Comparison of ENCODE assay signal across 1 cellular context in the genomic region with DNA sequence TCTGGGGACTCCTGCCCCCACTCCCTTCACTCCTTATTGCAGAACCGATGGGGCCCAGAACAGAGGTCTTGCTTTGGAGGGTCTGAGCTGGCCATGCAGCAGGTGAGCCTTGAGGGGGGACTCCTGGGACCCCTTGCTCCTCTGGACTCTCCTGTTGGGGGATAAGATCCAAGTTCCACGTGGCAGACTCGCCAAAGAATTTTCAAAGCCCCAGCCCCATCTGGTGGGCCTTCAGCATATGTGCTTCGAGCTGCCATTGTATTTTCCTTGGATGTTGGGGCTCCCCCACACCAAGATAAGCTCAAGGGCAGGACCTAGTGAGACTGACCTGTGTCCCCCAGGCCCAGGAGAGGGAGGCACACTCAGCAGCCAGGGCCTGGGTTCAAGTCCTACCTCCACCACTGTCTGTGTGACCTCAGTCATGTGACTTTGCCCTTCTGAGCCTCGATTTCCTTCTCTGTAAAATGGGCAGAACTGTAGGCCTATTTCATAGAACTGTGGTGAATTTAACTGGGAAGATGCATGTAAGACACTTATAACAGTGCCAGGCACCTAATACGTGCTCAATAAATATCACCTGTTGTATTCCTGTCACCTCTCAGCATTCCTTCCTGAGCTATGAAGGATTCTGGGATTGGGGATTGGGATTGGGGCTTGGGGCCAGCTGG.
A peak's percentile ranks its signal among the peaks of the same experiment; 100 is the strongest.
TF ChIP-seq lines count a peak whose summit lies in the region.

No MANE protein-coding gene starts in this region.

TF ChIP-seq in HepG2, 621 proteins besides CTCF, POLR2A, EP300 and RAD21 (continued from another document):
- TF ChIP-seq, protein P1, sequence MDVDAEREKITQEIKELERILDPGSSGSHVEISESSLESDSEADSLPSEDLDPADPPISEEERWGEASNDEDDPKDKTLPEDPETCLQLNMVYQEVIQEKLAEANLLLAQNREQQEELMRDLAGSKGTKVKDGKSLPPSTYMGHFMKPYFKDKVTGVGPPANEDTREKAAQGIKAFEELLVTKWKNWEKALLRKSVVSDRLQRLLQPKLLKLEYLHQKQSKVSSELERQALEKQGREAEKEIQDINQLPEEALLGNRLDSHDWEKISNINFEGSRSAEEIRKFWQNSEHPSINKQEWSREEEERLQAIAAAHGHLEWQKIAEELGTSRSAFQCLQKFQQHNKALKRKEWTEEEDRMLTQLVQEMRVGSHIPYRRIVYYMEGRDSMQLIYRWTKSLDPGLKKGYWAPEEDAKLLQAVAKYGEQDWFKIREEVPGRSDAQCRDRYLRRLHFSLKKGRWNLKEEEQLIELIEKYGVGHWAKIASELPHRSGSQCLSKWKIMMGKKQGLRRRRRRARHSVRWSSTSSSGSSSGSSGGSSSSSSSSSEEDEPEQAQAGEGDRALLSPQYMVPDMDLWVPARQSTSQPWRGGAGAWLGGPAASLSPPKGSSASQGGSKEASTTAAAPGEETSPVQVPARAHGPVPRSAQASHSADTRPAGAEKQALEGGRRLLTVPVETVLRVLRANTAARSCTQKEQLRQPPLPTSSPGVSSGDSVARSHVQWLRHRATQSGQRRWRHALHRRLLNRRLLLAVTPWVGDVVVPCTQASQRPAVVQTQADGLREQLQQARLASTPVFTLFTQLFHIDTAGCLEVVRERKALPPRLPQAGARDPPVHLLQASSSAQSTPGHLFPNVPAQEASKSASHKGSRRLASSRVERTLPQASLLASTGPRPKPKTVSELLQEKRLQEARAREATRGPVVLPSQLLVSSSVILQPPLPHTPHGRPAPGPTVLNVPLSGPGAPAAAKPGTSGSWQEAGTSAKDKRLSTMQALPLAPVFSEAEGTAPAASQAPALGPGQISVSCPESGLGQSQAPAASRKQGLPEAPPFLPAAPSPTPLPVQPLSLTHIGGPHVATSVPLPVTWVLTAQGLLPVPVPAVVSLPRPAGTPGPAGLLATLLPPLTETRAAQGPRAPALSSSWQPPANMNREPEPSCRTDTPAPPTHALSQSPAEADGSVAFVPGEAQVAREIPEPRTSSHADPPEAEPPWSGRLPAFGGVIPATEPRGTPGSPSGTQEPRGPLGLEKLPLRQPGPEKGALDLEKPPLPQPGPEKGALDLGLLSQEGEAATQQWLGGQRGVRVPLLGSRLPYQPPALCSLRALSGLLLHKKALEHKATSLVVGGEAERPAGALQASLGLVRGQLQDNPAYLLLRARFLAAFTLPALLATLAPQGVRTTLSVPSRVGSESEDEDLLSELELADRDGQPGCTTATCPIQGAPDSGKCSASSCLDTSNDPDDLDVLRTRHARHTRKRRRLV (CRISPR knock-in tag; IDR thresholded peaks at IDR 0.05) = no peak
- TF ChIP-seq ZMYM3 (CRISPR knock-in tag; IDR thresholded peaks at IDR 0.05) (peak; percentile 85), ZFP82 (CRISPR knock-in tag; IDR thresholded peaks at IDR 0.05; ENCODE audit: borderline replicate concordance) (no peak), PAX8 (CRISPR knock-in tag; IDR thresholded peaks at IDR 0.05; ENCODE audit: borderline replicate concordance) (no peak), REPIN1 (CRISPR knock-in tag; IDR thresholded peaks at IDR 0.05; ENCODE audit: borderline replicate concordance, low read depth) (no peak), STAG1 (CRISPR knock-in tag; IDR thresholded peaks at IDR 0.05) (peak; percentile 31; the same call in 1 of the 2 replicates), ZNF782 (CRISPR knock-in tag; IDR thresholded peaks at IDR 0.05; ENCODE audit: borderline replicate concordance) (no peak), NR2F6 (IDR thresholded peaks at IDR 0.05) (no peak), NR2F6 (CRISPR knock-in tag; IDR thresholded peaks at IDR 0.05) (no peak), HOXA3 (CRISPR knock-in tag; IDR thresholded peaks at IDR 0.05) (no peak), SMAD1 (CRISPR knock-in tag; IDR thresholded peaks at IDR 0.05; ENCODE audit: borderline replicate concordance, low read depth) (no peak), ZNF629 (CRISPR knock-in tag; conservative IDR thresholded peaks at IDR 0.05) (peak; percentile 86), DMAP1 (CRISPR knock-in tag; IDR thresholded peaks at IDR 0.05) (no peak), CHD4 (IDR thresholded peaks at IDR 0.05; ENCODE audit: borderline replicate concordance, low read length) (0 out of 2 replicates have a peak, but pooled peaks have one; percentile 34), PAWR (CRISPR knock-in tag; IDR thresholded peaks at IDR 0.05; ENCODE audit: borderline replicate concordance) (no peak), MATR3 (CRISPR knock-in tag; IDR thresholded peaks at IDR 0.05) (no peak), SATB2 (CRISPR knock-in tag; IDR thresholded peaks at IDR 0.05) (no peak), CREM (IDR thresholded peaks at IDR 0.05) (no peak), CREM (CRISPR knock-in tag; IDR thresholded peaks at IDR 0.05) (no peak), CBFB (CRISPR knock-in tag; IDR thresholded peaks at IDR 0.05) (no peak), ZNF225 (CRISPR knock-in tag; IDR thresholded peaks at IDR 0.05) (no peak)
- TF ChIP-seq, protein P2, sequence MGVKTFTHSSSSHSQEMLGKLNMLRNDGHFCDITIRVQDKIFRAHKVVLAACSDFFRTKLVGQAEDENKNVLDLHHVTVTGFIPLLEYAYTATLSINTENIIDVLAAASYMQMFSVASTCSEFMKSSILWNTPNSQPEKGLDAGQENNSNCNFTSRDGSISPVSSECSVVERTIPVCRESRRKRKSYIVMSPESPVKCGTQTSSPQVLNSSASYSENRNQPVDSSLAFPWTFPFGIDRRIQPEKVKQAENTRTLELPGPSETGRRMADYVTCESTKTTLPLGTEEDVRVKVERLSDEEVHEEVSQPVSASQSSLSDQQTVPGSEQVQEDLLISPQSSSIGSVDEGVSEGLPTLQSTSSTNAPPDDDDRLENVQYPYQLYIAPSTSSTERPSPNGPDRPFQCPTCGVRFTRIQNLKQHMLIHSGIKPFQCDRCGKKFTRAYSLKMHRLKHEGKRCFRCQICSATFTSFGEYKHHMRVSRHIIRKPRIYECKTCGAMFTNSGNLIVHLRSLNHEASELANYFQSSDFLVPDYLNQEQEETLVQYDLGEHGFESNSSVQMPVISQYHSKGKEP (CRISPR knock-in tag; IDR thresholded peaks at IDR 0.05) = no peak
- TF ChIP-seq, protein P3, sequence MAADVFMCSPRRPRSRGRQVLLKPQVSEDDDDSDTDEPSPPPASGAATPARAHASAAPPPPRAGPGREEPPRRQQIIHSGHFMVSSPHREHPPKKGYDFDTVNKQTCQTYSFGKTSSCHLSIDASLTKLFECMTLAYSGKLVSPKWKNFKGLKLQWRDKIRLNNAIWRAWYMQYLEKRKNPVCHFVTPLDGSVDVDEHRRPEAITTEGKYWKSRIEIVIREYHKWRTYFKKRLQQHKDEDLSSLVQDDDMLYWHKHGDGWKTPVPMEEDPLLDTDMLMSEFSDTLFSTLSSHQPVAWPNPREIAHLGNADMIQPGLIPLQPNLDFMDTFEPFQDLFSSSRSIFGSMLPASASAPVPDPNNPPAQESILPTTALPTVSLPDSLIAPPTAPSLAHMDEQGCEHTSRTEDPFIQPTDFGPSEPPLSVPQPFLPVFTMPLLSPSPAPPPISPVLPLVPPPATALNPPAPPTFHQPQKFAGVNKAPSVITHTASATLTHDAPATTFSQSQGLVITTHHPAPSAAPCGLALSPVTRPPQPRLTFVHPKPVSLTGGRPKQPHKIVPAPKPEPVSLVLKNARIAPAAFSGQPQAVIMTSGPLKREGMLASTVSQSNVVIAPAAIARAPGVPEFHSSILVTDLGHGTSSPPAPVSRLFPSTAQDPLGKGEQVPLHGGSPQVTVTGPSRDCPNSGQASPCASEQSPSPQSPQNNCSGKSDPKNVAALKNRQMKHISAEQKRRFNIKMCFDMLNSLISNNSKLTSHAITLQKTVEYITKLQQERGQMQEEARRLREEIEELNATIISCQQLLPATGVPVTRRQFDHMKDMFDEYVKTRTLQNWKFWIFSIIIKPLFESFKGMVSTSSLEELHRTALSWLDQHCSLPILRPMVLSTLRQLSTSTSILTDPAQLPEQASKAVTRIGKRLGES (CRISPR knock-in tag; IDR thresholded peaks at IDR 0.05; ENCODE audit: borderline replicate concordance) = no peak
TF ChIP-seq in HepG2: peak in this region for 4.
